10 cellular contexts compared by ENCODE assay signal in genomic region chr18:49490246-49490762, GRCh38. TPM values are rescaled to one million over a fixed set of nuclear protein-coding genes. Genes with fewer than 3 reads are reported as not detected.
DNase-seq lines count a peak whose midpoint lies in the region; ATAC-seq and TF ChIP-seq lines count a peak whose summit lies in the region.
"Had no signal": no experiment of that assay in that cellular context is flagged by ENCODE, and none has a peak within 500 bp of the region (broad histone marks: within the 10 kb centered on the region; RNA-seq: fewer than 3 reads in every experiment).

No MANE protein-coding gene starts in this region.

- H3K4me3 Mint-ChIP-seq in activated naive CD8-positive, alpha-beta T cell = peak overlapping the region; percentile 96

- peaks cover 53% of the 10 kb centered on the region for H3K4me1 Mint-ChIP-seq in activated naive CD8-positive, alpha-beta T cell (ENCODE audit: low read depth)

- POLR2A ChIA-PET in AG04450 (lab: Yijun Ruan, JAX) (no interaction called here), HEK293 (lab: Yijun Ruan, JAX) (no interaction called here)

- no peak for DNase-seq in AG04450 (ENCODE audit: low read depth, low spot score)
- no peak for DNase-seq in kidney epithelial cell (ENCODE audit: low read depth)
- no peak for DNase-seq in SK-N-DZ (ENCODE audit: low spot score)
- no peak for DNase-seq in iPS-NIHi7 (ENCODE audit: extremely low spot score)
- DNase-seq in AG08395 (ENCODE audit: low spot score) = no peak
- DNase-seq: body of pancreas, islet precursor cell had no signal

- H3K27me3 Mint-ChIP-seq in activated naive CD8-positive, alpha-beta T cell = no peaks in the 10 kb centered on the region

- CTCF ChIA-PET in AG04450 (lab: Charles Lee) (no interaction called here), HEK293 (lab: Yijun Ruan, JAX) (no interaction called here)

- no peaks in the 10 kb centered on the region for H3K9me3 Mint-ChIP-seq in activated naive CD8-positive, alpha-beta T cell (ENCODE audit: low read depth)

- H3K36me3 Mint-ChIP-seq in activated naive CD8-positive, alpha-beta T cell = peaks cover 28% of the 10 kb centered on the region

- TF ChIP-seq CTCF in AG04450 (IDR thresholded peaks at IDR 0.05; ENCODE audit: low read depth, low read length) = no peak
- no peak for TF ChIP-seq CTCF in HEK293 (tag by site-specific recombination; IDR thresholded peaks at IDR 0.05)
- TF ChIP-seq CTCF in kidney epithelial cell (IDR thresholded peaks at IDR 0.05; ENCODE audit: insufficient read depth, low read length, poor library complexity, severe bottlenecking) = no peak

- H3K9me3 ChIP-seq in AG04450 (ENCODE audit: control insufficient read depth, insufficient read depth, low read length) = no peaks in the 10 kb centered on the region; the same call in 1 of the 2 replicates
- H3K9me3 ChIP-seq in HEK293 (ENCODE audit: control insufficient read depth, insufficient read depth, low read depth, low read length) = no peaks in the 10 kb centered on the region
- H3K9me3 ChIP-seq: body of pancreas had no signal

- H3K27ac ChIP-seq in AG04450 (ENCODE audit: low read depth, low read length) (peak overlapping the region; percentile 34), HEK293 (ENCODE audit: extremely low read depth, low read depth, low read length) (peak overlapping the region; percentile 100)

- ATAC-seq in GM18858 (IDR thresholded peaks at IDR 0.05; ENCODE audit: unreplicated experiment) = no peak
- ATAC-seq: body of pancreas had no signal

- H3K4me3 ChIP-seq in AG04450 (ENCODE audit: low read depth, low read length) (peak overlapping the region; percentile 100), HEK293 (ENCODE audit: low read depth, low read length) (no peak overlapping the region), kidney epithelial cell (ENCODE audit: low read depth, low read length) (peak overlapping the region; percentile 20)
- H3K4me3 ChIP-seq: body of pancreas had no signal

- H3K27me3 ChIP-seq in AG04450 (ENCODE audit: control insufficient read depth, insufficient read depth, low read length) = no peaks in the 10 kb centered on the region
- H3K27me3 ChIP-seq in kidney epithelial cell (ENCODE audit: control insufficient read depth, insufficient read depth, low read length) = no peaks in the 10 kb centered on the region
- H3K27me3 ChIP-seq: body of pancreas had no signal

- peak overlapping the region; percentile 99 for H3K27ac Mint-ChIP-seq in activated naive CD8-positive, alpha-beta T cell

- H3K4me1 ChIP-seq in HEK293 (ENCODE audit: control insufficient read depth, insufficient read depth, low read length) = peaks cover 25% of the 10 kb centered on the region

- H3K36me3 ChIP-seq in HEK293 (ENCODE audit: control insufficient read depth in 2 of 2, insufficient read depth in 1 of 2, low read length in 2 of 2) (peaks cover 35 to 46% of the 10 kb centered on the region in 2 experiments), kidney epithelial cell (ENCODE audit: control insufficient read depth, insufficient read depth, low read length) (peaks cover 2% of the 10 kb centered on the region)

TF ChIP-seq in HEK293, 187 proteins besides CTCF, POLR2A, EP300 and RAD21:
- TF ChIP-seq ZNF155 (tag by site-specific recombination; IDR thresholded peaks at IDR 0.05) = no peak
- TF ChIP-seq, protein P1, sequence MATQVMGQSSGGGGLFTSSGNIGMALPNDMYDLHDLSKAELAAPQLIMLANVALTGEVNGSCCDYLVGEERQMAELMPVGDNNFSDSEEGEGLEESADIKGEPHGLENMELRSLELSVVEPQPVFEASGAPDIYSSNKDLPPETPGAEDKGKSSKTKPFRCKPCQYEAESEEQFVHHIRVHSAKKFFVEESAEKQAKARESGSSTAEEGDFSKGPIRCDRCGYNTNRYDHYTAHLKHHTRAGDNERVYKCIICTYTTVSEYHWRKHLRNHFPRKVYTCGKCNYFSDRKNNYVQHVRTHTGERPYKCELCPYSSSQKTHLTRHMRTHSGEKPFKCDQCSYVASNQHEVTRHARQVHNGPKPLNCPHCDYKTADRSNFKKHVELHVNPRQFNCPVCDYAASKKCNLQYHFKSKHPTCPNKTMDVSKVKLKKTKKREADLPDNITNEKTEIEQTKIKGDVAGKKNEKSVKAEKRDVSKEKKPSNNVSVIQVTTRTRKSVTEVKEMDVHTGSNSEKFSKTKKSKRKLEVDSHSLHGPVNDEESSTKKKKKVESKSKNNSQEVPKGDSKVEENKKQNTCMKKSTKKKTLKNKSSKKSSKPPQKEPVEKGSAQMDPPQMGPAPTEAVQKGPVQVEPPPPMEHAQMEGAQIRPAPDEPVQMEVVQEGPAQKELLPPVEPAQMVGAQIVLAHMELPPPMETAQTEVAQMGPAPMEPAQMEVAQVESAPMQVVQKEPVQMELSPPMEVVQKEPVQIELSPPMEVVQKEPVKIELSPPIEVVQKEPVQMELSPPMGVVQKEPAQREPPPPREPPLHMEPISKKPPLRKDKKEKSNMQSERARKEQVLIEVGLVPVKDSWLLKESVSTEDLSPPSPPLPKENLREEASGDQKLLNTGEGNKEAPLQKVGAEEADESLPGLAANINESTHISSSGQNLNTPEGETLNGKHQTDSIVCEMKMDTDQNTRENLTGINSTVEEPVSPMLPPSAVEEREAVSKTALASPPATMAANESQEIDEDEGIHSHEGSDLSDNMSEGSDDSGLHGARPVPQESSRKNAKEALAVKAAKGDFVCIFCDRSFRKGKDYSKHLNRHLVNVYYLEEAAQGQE (tag by site-specific recombination; IDR thresholded peaks at IDR 0.05) = 0 out of 2 replicates have a peak, but pooled peaks have one; percentile 18
- TF ChIP-seq PRDM1 (tag by site-specific recombination; IDR thresholded peaks at IDR 0.05) = no peak
- no peak for TF ChIP-seq ZNF660 (tag by site-specific recombination; IDR thresholded peaks at IDR 0.05)
- TF ChIP-seq RBAK (tag by site-specific recombination; IDR thresholded peaks at IDR 0.05) = no peak
- TF ChIP-seq PRDM6 (tag by site-specific recombination; IDR thresholded peaks at IDR 0.05) = no peak
- TF ChIP-seq HOXC10 (CRISPR knock-in tag; IDR thresholded peaks at IDR 0.05) = no peak

RNA-seq across cellular contexts. Expression of gene RPL17, which starts 2.0 kb away (rescaled TPM):
- polyA plus RNA-seq in AG04450 (2011; rRNA removed) = 5,423 and 5,450 TPM in 2 replicates
- 692 and 788 TPM in 2 replicates for polyA minus RNA-seq in AG04450 (2011; rRNA and poly(A)+ RNA removed)
- 1,734 and 1,997 TPM in 2 replicates for total RNA-seq in kidney epithelial cell
- polyA plus RNA-seq in SK-N-DZ (2014; cell fraction: cytosol; rRNA removed) = 1,869 and 2,425 TPM in 2 replicates
- 1,649 and 1,835 TPM in 2 replicates for polyA plus RNA-seq in SK-N-DZ (2014; cell fraction: nucleus; rRNA removed)

RNA-seq across cellular contexts. Expression of gene C18orf32, which starts 3.3 kb away (rescaled TPM):
- 31.9 and 47.6 TPM in 2 replicates for polyA plus RNA-seq in AG04450 (2011; rRNA removed)
- 2.3 and 2.8 TPM in 2 replicates for polyA minus RNA-seq in AG04450 (2011; rRNA and poly(A)+ RNA removed)
- total RNA-seq in kidney epithelial cell = 44.5 and 50.4 TPM in 2 replicates
- polyA plus RNA-seq in SK-N-DZ (2014; cell fraction: cytosol; rRNA removed) = 73.1 and 87.7 TPM in 2 replicates
- polyA plus RNA-seq in SK-N-DZ (2014; cell fraction: nucleus; rRNA removed) = 44.2 and 62.9 TPM in 2 replicates

RNA-seq across cellular contexts. Expression of gene DYM, which starts 29.9 kb away (rescaled TPM):
- polyA plus RNA-seq in AG04450 (2011; rRNA removed) = 70.7 and 80.6 TPM in 2 replicates
- polyA minus RNA-seq in AG04450 (2011; rRNA and poly(A)+ RNA removed) = 69.1 and 96.6 TPM in 2 replicates
- total RNA-seq in kidney epithelial cell = 65.1 and 73.2 TPM in 2 replicates
- 29.4 and 35.8 TPM in 2 replicates for polyA plus RNA-seq in SK-N-DZ (2014; cell fraction: cytosol; rRNA removed)
- polyA plus RNA-seq in SK-N-DZ (2014; cell fraction: nucleus; rRNA removed) = 8.0 and 14.2 TPM in 2 replicates
